ENCODE assay signal across 1 cellular context in the genomic region with DNA sequence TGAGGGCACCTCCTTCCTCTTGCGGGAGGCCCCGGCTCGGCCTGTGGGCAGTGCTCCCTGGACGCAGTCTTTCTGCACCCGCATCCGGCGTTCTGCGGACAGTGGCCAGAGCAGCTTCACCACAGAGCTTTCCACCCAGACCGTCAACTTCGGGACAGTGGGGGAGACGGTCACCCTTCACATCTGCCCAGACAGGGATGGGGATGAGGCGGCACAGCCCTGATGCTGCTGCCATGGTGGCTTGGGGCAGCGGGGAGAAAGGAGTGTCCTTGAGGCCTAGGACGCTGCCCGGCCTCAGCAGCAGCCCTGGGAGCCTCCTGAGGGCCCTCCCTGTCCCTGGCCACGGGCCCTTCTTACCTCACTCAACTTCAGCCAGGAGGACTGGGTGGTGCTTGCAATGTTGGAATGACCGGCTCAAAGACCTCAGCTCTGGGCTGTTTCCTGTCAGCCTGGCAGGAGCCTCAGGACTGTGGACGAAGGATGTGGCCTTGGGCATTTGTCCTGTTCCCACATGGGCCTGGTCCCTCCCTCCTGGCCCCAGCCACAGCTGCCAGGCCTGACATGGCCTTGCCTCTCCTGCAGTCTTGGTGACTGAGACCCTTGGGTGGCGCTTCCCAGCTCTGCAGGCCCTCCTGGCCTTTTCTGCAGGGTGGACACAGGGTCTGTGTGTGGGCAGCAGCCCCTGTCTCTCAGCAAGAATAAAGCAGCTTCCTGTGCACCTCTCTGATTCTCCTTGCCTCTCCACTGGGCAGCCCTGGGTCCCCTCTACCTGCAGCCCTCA.
TF ChIP-seq lines count a peak whose summit lies in the region.

No MANE protein-coding gene starts in this region.

TF ChIP-seq in K562, 482 proteins besides CTCF, POLR2A, EP300 and RAD21:
- TF ChIP-seq TAF15 (IDR thresholded peaks at IDR 0.05; ENCODE audit: low read depth, low read length) (no peak), ZNF695 (CRISPR knock-in tag; IDR thresholded peaks at IDR 0.05) (no peak), POLR2G (IDR thresholded peaks at IDR 0.05; ENCODE audit: low read depth, low read length) (0 out of 2 replicates have a peak, but pooled peaks have one; percentile 10), STAT5A (IDR thresholded peaks at IDR 0.05; ENCODE audit: borderline replicate concordance, low read length) (no peak), TRIM24 (IDR thresholded peaks at IDR 0.05) (no peak)
